15 cellular contexts compared by ENCODE assay signal in the genomic region with DNA sequence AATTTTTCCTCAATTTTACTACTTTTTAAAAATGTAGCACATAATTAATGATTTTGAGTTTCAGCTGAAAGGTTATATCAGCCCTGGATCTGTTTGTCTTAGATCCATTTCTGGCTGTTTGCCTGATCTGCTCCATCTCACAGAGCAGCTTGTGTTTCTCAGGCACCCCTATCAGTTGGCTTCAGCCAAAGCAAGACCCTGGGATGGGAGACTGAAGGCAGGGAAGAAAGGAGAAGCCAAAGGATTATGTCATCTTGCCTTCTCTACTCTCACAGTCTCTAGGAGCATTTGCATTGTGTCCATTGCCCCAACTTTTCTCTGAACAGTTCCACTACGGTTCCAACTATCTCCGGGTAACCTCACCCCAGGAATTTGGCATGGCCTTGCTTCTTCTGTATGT.
A peak's percentile ranks its signal among the peaks of the same experiment; 100 is the strongest.
DNase-seq lines count a peak whose midpoint lies in the region; ATAC-seq and TF ChIP-seq lines count a peak whose summit lies in the region.
"Had no signal": no experiment of that assay in that cellular context is flagged by ENCODE, and none has a peak within 500 bp of the region (broad histone marks: within the 10 kb centered on the region; RNA-seq: fewer than 3 reads in every experiment).

No MANE protein-coding gene starts in this region.

- ATAC-seq in IMR-90 (ENCODE audit: low read depth): no peak
- ATAC-seq in gastroesophageal sphincter: no peak

- POLR2A ChIA-PET in IMR-90 (lab: Charles Lee; ENCODE audit: unreplicated experiment): no interaction called here

- H2AFZ ChIP-seq in IMR-90 (replicated peaks; ENCODE audit: low read length, poor library complexity): no peak overlapping the region

- H3K4ac ChIP-seq in IMR-90 (ENCODE audit: low read depth, low read length): no peak overlapping the region

- H3K56ac ChIP-seq in IMR-90 (ENCODE audit: extremely low read depth, insufficient read depth, low read length): no peak overlapping the region

- H3K27me3 ChIP-seq in IMR-90 (ENCODE audit: control insufficient read depth, insufficient read depth, low read length): no peaks in the 10 kb centered on the region
- no peaks in the 10 kb centered on the region for H3K27me3 ChIP-seq in gastroesophageal sphincter
- H3K27me3 ChIP-seq: BLaER1 had no signal

- in situ Hi-C loops in IMR-90 (cut with MboI; ENCODE audit: low sequenced_read_pairs): no loop called here

- no peak overlapping the region for H2BK5ac ChIP-seq in IMR-90 (ENCODE audit: low read depth, low read length, poor library complexity, severe bottlenecking)

- no peak overlapping the region for H3K9ac ChIP-seq in IMR-90 (ENCODE audit: low read depth, low read length)
- H3K9ac ChIP-seq: BLaER1 had no signal

- no peak overlapping the region for H3K23ac ChIP-seq in IMR-90 (ENCODE audit: low read depth, low read length)

- H2BK20ac ChIP-seq in IMR-90 (ENCODE audit: low read depth, low read length): no peak overlapping the region

- TF ChIP-seq EP300 in gastroesophageal sphincter (IDR thresholded peaks at IDR 0.05): no peak

- H3K4me3 Mint-ChIP-seq in progenitor cell of endocrine pancreas (ENCODE audit: low read depth): no peak overlapping the region
- H3K4me3 Mint-ChIP-seq: CD8-positive, alpha-beta memory T cell; H9 had no signal

- intact Hi-C loops in IMR-90 (cut with micrococcal nuclease): no loop called here
- intact Hi-C loops in posterior vena cava (cut with DNase I): no loop called here

- H3K36me3 Mint-ChIP-seq in progenitor cell of endocrine pancreas (ENCODE audit: insufficient read depth): no peaks in the 10 kb centered on the region
- H3K36me3 Mint-ChIP-seq: CD8-positive, alpha-beta memory T cell had no signal

- no peak for TF ChIP-seq RAD21 in IMR-90 (IDR thresholded peaks at IDR 0.05; ENCODE audit: low read length)

- dilution Hi-C loops in IMR-90 (cut with HindIII; ENCODE audit: low sequenced_read_pairs, unreplicated experiment): no loop called here

- H3K36me3 ChIP-seq in IMR-90 (ENCODE audit: control insufficient read depth, insufficient read depth, low read length) (no peaks in the 10 kb centered on the region), gastroesophageal sphincter (no peaks in the 10 kb centered on the region)
- H3K36me3 ChIP-seq: BLaER1 had no signal

- H3K79me1 ChIP-seq in IMR-90 (ENCODE audit: low read depth in 1 of 2, low read length in 2 of 2): no peaks in the 10 kb centered on the region

- no peaks in the 10 kb centered on the region for H3K9me1 ChIP-seq in IMR-90 (ENCODE audit: insufficient read depth, low read length)

- CTCF ChIA-PET in IMR-90 (lab: Yijun Ruan, JAX): no interaction called here

- no peak for TF ChIP-seq POLR2A in IMR-90 (IDR thresholded peaks at IDR 0.05; ENCODE audit: low read depth, low read length)
- TF ChIP-seq POLR2A in gastroesophageal sphincter (IDR thresholded peaks at IDR 0.05): no peak

- no peak overlapping the region for H4K5ac ChIP-seq in IMR-90 (ENCODE audit: low read depth, low read length)

- no peak overlapping the region for H4K91ac ChIP-seq in IMR-90 (ENCODE audit: insufficient read depth, low read depth, low read length)

- H3K4me3 ChIP-seq in IMR-90 (ENCODE audit: insufficient read depth, low read depth, low read length): no peak overlapping the region
- H3K4me3 ChIP-seq in gastroesophageal sphincter: no peak overlapping the region
- H3K4me3 ChIP-seq: BLaER1 had no signal

- no peaks in the 10 kb centered on the region for H3K4me1 ChIP-seq in IMR-90 (ENCODE audit: control insufficient read depth, insufficient read depth, low read length)
- H3K4me1 ChIP-seq in gastroesophageal sphincter: peaks cover 0 to 5% (median 0%) of the 10 kb centered on the region in 3 donors
- H3K4me1 ChIP-seq: BLaER1, Caco-2 had no signal

- no peak overlapping the region for H3K14ac ChIP-seq in IMR-90 (replicated peaks; ENCODE audit: low read depth, low read length)

- H3K4me1 Mint-ChIP-seq in progenitor cell of endocrine pancreas (ENCODE audit: low read depth): peaks cover 5% of the 10 kb centered on the region
- H3K4me1 Mint-ChIP-seq: CD8-positive, alpha-beta memory T cell had no signal

- H3K27ac ChIP-seq in IMR-90 (ENCODE audit: insufficient read depth, low read length) (no peak overlapping the region), gastroesophageal sphincter (no peak overlapping the region)
- H3K27ac ChIP-seq: 22Rv1, BLaER1 had no signal

- H3K9me3 ChIP-seq in IMR-90 (ENCODE audit: control insufficient read depth, insufficient read depth, low read length) (no peaks in the 10 kb centered on the region), gastroesophageal sphincter (no peaks in the 10 kb centered on the region)
- H3K9me3 ChIP-seq: BLaER1, Caco-2 had no signal

- H4K20me1 ChIP-seq in IMR-90 (ENCODE audit: insufficient read depth, low read length): no peaks in the 10 kb centered on the region
- H4K20me1 ChIP-seq: BLaER1 had no signal

- H2AK5ac ChIP-seq in IMR-90 (ENCODE audit: low read depth, low read length): no peak overlapping the region

- H4K8ac ChIP-seq in IMR-90 (ENCODE audit: low read depth in 2 of 2, low read length in 2 of 2): no peak overlapping the region

- H2AK9ac ChIP-seq in IMR-90 (replicated peaks; ENCODE audit: low read depth, low read length, poor library complexity): peak overlapping the region; percentile 42

- 40% methylated on average over 1 of the region's 2 CpGs; no CpG with 5 or more reads in 1 of the 2 experiments for WGBS in IMR-90 (ENCODE audit: extremely low coverage in 2 of 2, insufficient read length in 1 of 2), 2 experiments
- 61 to 100% methylated on average over 2 of the region's 2 CpGs for WGBS in gastroesophageal sphincter (ENCODE audit: low coverage in 1 of 2), 2 donors

- BruUV-seq in IMR-90 (replicated peaks; lab: Mats Ljungman, UMichigan): no TSS peak

- DNase-seq in NCI-H1092 (lab: John Stamatoyannopoulos, UW): peak; percentile 0
- DNase-seq in NCI-H1092 treated with DMSO at 0.1 percent for 48 hours (lab: John Stamatoyannopoulos, UW): no peak
- no peak for DNase-seq in IMR-90
- DNase-seq in left kidney (ENCODE audit: low read depth, low spot score): peak; percentile 31
- DNase-seq in progenitor cell of endocrine pancreas (ENCODE audit: low spot score, unreplicated experiment): no peak
- no peak for DNase-seq in posterior vena cava (ENCODE audit: low spot score)
- DNase-seq: AML-193; Caco-2; CD8-positive, alpha-beta memory T cell; DND-41; GDM1; H9 had no signal

- TF ChIP-seq CTCF in IMR-90 (conservative IDR thresholded peaks at IDR 0.05; ENCODE audit: low read depth, low read length) (no peak), progenitor cell of endocrine pancreas (IDR thresholded peaks at IDR 0.05; ENCODE audit: unreplicated experiment) (no peak), gastroesophageal sphincter (IDR thresholded peaks at IDR 0.05) (no peak)

- no peak overlapping the region for H2BK120ac ChIP-seq in IMR-90 (ENCODE audit: low read depth, low read length)

- peak overlapping the region; percentile 5 for H3K27ac Mint-ChIP-seq in progenitor cell of endocrine pancreas
- H3K27ac Mint-ChIP-seq: CD8-positive, alpha-beta memory T cell; H9 had no signal

- no peak overlapping the region for H3K4me2 ChIP-seq in IMR-90 (ENCODE audit: low read depth, low read length)
- H3K4me2 ChIP-seq: BLaER1 had no signal

- H2BK15ac ChIP-seq in IMR-90 (ENCODE audit: low read depth, low read length): no peak overlapping the region

- no peaks in the 10 kb centered on the region for H3K27me3 Mint-ChIP-seq in progenitor cell of endocrine pancreas

- no peak overlapping the region for H3K18ac ChIP-seq in IMR-90 (ENCODE audit: low read depth, low read length)

- peaks cover 4% of the 10 kb centered on the region for H3K9me3 Mint-ChIP-seq in progenitor cell of endocrine pancreas (ENCODE audit: low read depth)
- H3K9me3 Mint-ChIP-seq: CD8-positive, alpha-beta memory T cell had no signal

TF ChIP-seq in IMR-90, 13 proteins besides CTCF, POLR2A, EP300 and RAD21:
- TF ChIP-seq ELK1 (IDR thresholded peaks at IDR 0.05; ENCODE audit: borderline replicate concordance, low read depth, low read length): no peak
- no peak for TF ChIP-seq MAZ (IDR thresholded peaks at IDR 0.05; ENCODE audit: borderline replicate concordance, low read depth, low read length)
- TF ChIP-seq CHD1 (IDR thresholded peaks at IDR 0.05; ENCODE audit: low read depth, low read length): no peak
- no peak for TF ChIP-seq NFE2L2 (IDR thresholded peaks at IDR 0.05; ENCODE audit: low read depth, low read length)
- no peak for TF ChIP-seq FOS (IDR thresholded peaks at IDR 0.05; ENCODE audit: low read depth, low read length)
- no peak for TF ChIP-seq USF2 (IDR thresholded peaks at IDR 0.05; ENCODE audit: low read depth, low read length)
- no peak for TF ChIP-seq RCOR1 (IDR thresholded peaks at IDR 0.05; ENCODE audit: insufficient replicate concordance, low read length)

Comparison
In these comparisons a context has a peak if more than half of its experiments do, and no peak if none do; other contexts are left out.
1. DNase-seq: peak in NCI-H1092 (single experiment) and left kidney (single experiment); none in NCI-H1092 treated with DMSO at 0.1 percent for 48 hours (single experiment), IMR-90 (single experiment), progenitor cell of endocrine pancreas (single experiment) and posterior vena cava (single experiment).